Comparison of ENCODE assay signal across 25 cellular contexts in genomic region chr2:56971383-56971974, GRCh38.
"Had no signal": no experiment of that assay in that cellular context is flagged by ENCODE, and none has a peak within 500 bp of the region (broad histone marks: within the 10 kb centered on the region; RNA-seq: fewer than 3 reads in every experiment).

No MANE protein-coding gene starts in this region.

- FAIRE-seq: keratinocyte had no signal

- ATAC-seq: gastroesophageal sphincter; left cardiac atrium; left ventricle myocardium superior; naive thymus-derived CD4-positive, alpha-beta T cell; psoas muscle; sciatic nerve had no signal

- H3K27ac ChIP-seq: dorsolateral prefrontal cortex, epithelial cell of prostate, esophagus muscularis mucosa, gastroesophageal sphincter, psoas muscle, skin epidermis, stomach, thoracic aorta had no signal

- DNase-seq: cortex of kidney; dorsolateral prefrontal cortex; effector CD8-positive, alpha-beta T cell; foreskin fibroblast; immature natural killer cell; left cardiac atrium; left ventricle myocardium superior; mesenchymal stem cell; naive thymus-derived CD4-positive, alpha-beta T cell; nephron progenitor cell; psoas muscle; retina; stimulated activated CD4-positive, alpha-beta T cell treated with anti-CD3 and anti-CD28 coated beads, Interleukin-12 subunit alpha, Interleukin-12 subunit beta, amount 100 ng/mL, for 4 hours; stimulated activated naive CD4-positive, alpha-beta T cell; stomach; substantia nigra; trophoblast cell had no signal

- H3K4me1 ChIP-seq: esophagus muscularis mucosa, gastroesophageal sphincter, psoas muscle, stomach had no signal

- H3K36me3 ChIP-seq: esophagus muscularis mucosa, gastroesophageal sphincter, stomach, thoracic aorta had no signal

- H3K9me3 ChIP-seq: esophagus muscularis mucosa, gastroesophageal sphincter, thoracic aorta had no signal

- H3K4me3 ChIP-seq: dorsolateral prefrontal cortex, esophagus muscularis mucosa, gastroesophageal sphincter, lung, psoas muscle, skin epidermis, stomach, thoracic aorta had no signal

- H3K27me3 ChIP-seq: dorsolateral prefrontal cortex, esophagus muscularis mucosa, gastroesophageal sphincter, stomach had no signal
